In genomic region chr20:61665746-61666470, GRCh38 we compare ENCODE assay signal across 1 cellular context.
TF ChIP-seq lines count a peak whose summit lies in the region.

No MANE protein-coding gene starts in this region.

TF ChIP-seq in H1, 55 proteins besides CTCF, POLR2A, EP300 and RAD21 (continued from another document):
- TF ChIP-seq CHD7 (IDR thresholded peaks at IDR 0.05; ENCODE audit: insufficient replicate concordance, low read length) (no peak), SIN3A (conservative IDR thresholded peaks at IDR 0.05 in 1 of 2, IDR thresholded peaks at IDR 0.05 in 1 of 2; ENCODE audit: low read depth in 1 of 2, low read length in 2 of 2) (no peak), FOSL1 (IDR thresholded peaks at IDR 0.05; ENCODE audit: insufficient read depth, low read depth, low read length) (no peak), RBBP5 (IDR thresholded peaks at IDR 0.05; ENCODE audit: borderline replicate concordance, low read depth, low read length) (no peak), SUZ12 (IDR thresholded peaks at IDR 0.05; ENCODE audit: low read length) (no peak), JUND (IDR thresholded peaks at IDR 0.05; ENCODE audit: low read length) (no peak)
